ENCODE assay signal across 7 cellular contexts in the genomic region with DNA sequence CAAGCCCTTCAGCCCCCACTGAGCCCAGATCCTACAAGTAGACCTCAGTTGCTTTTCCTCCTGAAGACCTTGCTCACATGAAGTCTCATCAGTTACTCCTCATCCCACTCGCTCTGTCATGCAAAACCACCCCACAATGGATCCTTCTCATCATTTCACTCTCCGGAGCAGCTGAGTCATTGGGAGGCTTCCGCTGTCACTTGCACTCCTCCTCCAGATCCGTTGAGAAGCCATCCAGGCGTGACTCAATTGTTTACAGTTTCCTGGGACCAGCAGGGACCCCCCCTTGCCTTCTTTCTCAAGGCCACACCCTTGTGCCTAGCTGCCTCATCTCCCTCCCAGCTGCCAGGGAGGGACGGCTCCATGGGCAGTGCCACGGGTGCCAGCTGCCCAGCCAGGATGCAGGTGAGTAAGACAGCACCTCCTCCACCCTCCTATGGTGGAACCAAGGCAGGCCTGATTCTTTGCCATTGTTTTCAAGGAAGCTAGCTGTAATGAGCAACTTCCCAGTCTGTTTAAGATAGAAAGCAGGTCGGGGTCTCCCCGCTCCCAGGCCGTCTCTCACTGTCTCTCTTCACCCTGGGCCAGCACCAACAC. TPM values are rescaled to one million over a fixed set of nuclear protein-coding genes. Genes with fewer than 3 reads are reported as not detected.
DNase-seq lines count a peak whose midpoint lies in the region; ATAC-seq lines count a peak whose summit lies in the region.

No MANE protein-coding gene starts in this region.

- H3K18ac ChIP-seq in mesenchymal stem cell (ENCODE audit: low read depth in 1 of 2, low read length in 2 of 2), result peak overlapping the region; percentile 18 to 48

- no peak overlapping the region for H3K9ac ChIP-seq in mesenchymal stem cell (ENCODE audit: low read length)

- peak overlapping the region; percentile 29 to 87 for H2BK12ac ChIP-seq in mesenchymal stem cell (ENCODE audit: low read length in 2 of 2)

- H3K9me3 ChIP-seq in mesenchymal stem cell (ENCODE audit: control insufficient read depth, low read length), result no peaks in the 10 kb centered on the region
- H3K9me3 ChIP-seq in CD4-positive, alpha-beta memory T cell (ENCODE audit: control insufficient read depth in 1 of 2, low read length in 2 of 2), result no peaks in the 10 kb centered on the region

- H3K4me3 Mint-ChIP-seq in CD4-positive, alpha-beta memory T cell, result no peak overlapping the region

- 40% methylated on average over 10 of the region's 10 CpGs for whole genome bisulfite sequencing in mesenchymal stem cell

- peak overlapping the region; percentile 13 for H2BK120ac ChIP-seq in mesenchymal stem cell (ENCODE audit: low read depth, low read length)

- H2AFZ ChIP-seq in mesenchymal stem cell (ENCODE audit: low read depth, low read length), result no peak overlapping the region

- peaks cover 16 to 37% (median 26%) of the 10 kb centered on the region in 4 donors for H3K4me1 Mint-ChIP-seq in CD4-positive, alpha-beta memory T cell

- H3K9me3 Mint-ChIP-seq in CD4-positive, alpha-beta memory T cell, result no peaks in the 10 kb centered on the region

- peak overlapping the region; percentile 27 to 60 for H3K4ac ChIP-seq in mesenchymal stem cell (ENCODE audit: low read depth in 1 of 2, low read length in 2 of 2)

- intact Hi-C loops in CD4-positive, alpha-beta memory T cell (cut with micrococcal nuclease), result loop anchor here (10.0 kb wide), 1 partner anchor 146 kb away; a partner anchor contains a TSS

- peaks cover 19% of the 10 kb centered on the region for H3K4me1 ChIP-seq in mesenchymal stem cell (ENCODE audit: control insufficient read depth, insufficient read depth, low read depth, low read length)
- H3K4me1 ChIP-seq in CD4-positive, alpha-beta memory T cell (ENCODE audit: insufficient read depth, low read length), result peaks cover 17% of the 10 kb centered on the region

- H3K27ac ChIP-seq in mesenchymal stem cell (ENCODE audit: low read length, poor library complexity, severe bottlenecking), result no peak overlapping the region
- no peak overlapping the region for H3K27ac ChIP-seq in CD4-positive, alpha-beta memory T cell (ENCODE audit: low read depth, low read length)

- no peak overlapping the region for H3K23ac ChIP-seq in mesenchymal stem cell (ENCODE audit: low read length in 2 of 2)

- peak overlapping the region; percentile 71 for H4K91ac ChIP-seq in mesenchymal stem cell (ENCODE audit: low read length)

- no peaks in the 10 kb centered on the region for H3K79me1 ChIP-seq in mesenchymal stem cell (replicated peaks; ENCODE audit: low read length, poor library complexity, severe bottlenecking)

- H2BK5ac ChIP-seq in mesenchymal stem cell (ENCODE audit: low read depth, low read length, poor library complexity, severe bottlenecking), result no peak overlapping the region

- peak overlapping the region; percentile 79 for H4K8ac ChIP-seq in mesenchymal stem cell (ENCODE audit: low read length)

- no peaks in the 10 kb centered on the region for H3K36me3 ChIP-seq in mesenchymal stem cell (ENCODE audit: control insufficient read depth in 1 of 2, insufficient read depth in 2 of 2, low read depth in 1 of 2, low read length in 2 of 2)
- no peaks in the 10 kb centered on the region for H3K36me3 ChIP-seq in CD4-positive, alpha-beta memory T cell (ENCODE audit: insufficient read depth, low read length)

- H2AK5ac ChIP-seq in mesenchymal stem cell (ENCODE audit: low read length, severe bottlenecking), result peak overlapping the region; percentile 21

- H3K27me3 Mint-ChIP-seq in CD4-positive, alpha-beta memory T cell, result peaks cover 0 to 3% of the 10 kb centered on the region in 2 donors

- peak; percentile 97 for DNase-seq in NCI-H510A treated with DMSO at 0.1 percent for 48 hours (lab: John Stamatoyannopoulos, UW)
- peak; percentile 43 for DNase-seq in activated naive CD4-positive, alpha-beta T cell treated with anti-CD3 and anti-CD28 coated beads, Interleukin-2, amount 50 U/mL, for 16 hours
- peak; percentile 93 for DNase-seq in mesenchymal stem cell
- no peak for DNase-seq in RPMI8226
- DNase-seq in CD4-positive, alpha-beta memory T cell, result no peak
- no peak for DNase-seq in ureter (ENCODE audit: low spot score)

- peaks cover 0 to 11% of the 10 kb centered on the region in 2 experiments for H3K27me3 ChIP-seq in mesenchymal stem cell (ENCODE audit: control insufficient read depth in 1 of 2, insufficient read depth in 1 of 2, low read length in 2 of 2)
- no peaks in the 10 kb centered on the region for H3K27me3 ChIP-seq in CD4-positive, alpha-beta memory T cell (ENCODE audit: insufficient read depth, low read length)

- H3K14ac ChIP-seq in mesenchymal stem cell (ENCODE audit: low read length in 2 of 2), result no peak overlapping the region

- ATAC-seq in GM19463 (IDR thresholded peaks at IDR 0.05; ENCODE audit: unreplicated experiment), result peak; percentile 66

- POLR2A ChIA-PET in CD4-positive, alpha-beta memory T cell (lab: Charles Lee; ENCODE audit: partially characterized antibody), result interaction anchor here (1.2 kb wide), 1 partner anchor 15 kb away, joined by 3 read pairs; no protein-coding TSS in a partner anchor

- CTCF ChIA-PET in CD4-positive, alpha-beta memory T cell (lab: Charles Lee; ENCODE audit: partially characterized antibody), result interaction anchor here (1.7 to 13.7 kb wide), 3 partner anchors 15 to 78 kb away, joined by 5 to 256 read pairs (median 7); no protein-coding TSS in a partner anchor

- H3K27ac Mint-ChIP-seq in CD4-positive, alpha-beta memory T cell, result peak overlapping the region in 3 of 7 donors; percentile 14 to 88 (median 19)

- H3K4me2 ChIP-seq in mesenchymal stem cell (ENCODE audit: low read length, poor library complexity, severe bottlenecking), result no peak overlapping the region

- no peak overlapping the region for H2BK15ac ChIP-seq in mesenchymal stem cell (ENCODE audit: low read depth, poor library complexity, severe bottlenecking)

- H3K4me3 ChIP-seq in mesenchymal stem cell (ENCODE audit: insufficient read depth in 1 of 2, low read depth in 1 of 2, low read length in 2 of 2), result no peak overlapping the region
- no peak overlapping the region for H3K4me3 ChIP-seq in CD4-positive, alpha-beta memory T cell (ENCODE audit: low read length in 2 of 2)

- H3K36me3 Mint-ChIP-seq in CD4-positive, alpha-beta memory T cell, result peaks cover 8 to 11% of the 10 kb centered on the region in 2 donors

RNA-seq across cellular contexts. Expression of a gene that starts 16.3 kb away (rescaled TPM):
- not detected for polyA plus RNA-seq in mesenchymal stem cell (2013, experiment 1 of 2)
- 0.01 TPM for polyA plus RNA-seq in mesenchymal stem cell (2013, experiment 2 of 2)
- total RNA-seq in CD4-positive, alpha-beta memory T cell, result 1 to 10 TPM; 8.1 to 8.3 TPM
- polyA plus RNA-seq in CD4-positive, alpha-beta memory T cell, result 1 to 10 TPM in 1 of 2 donors, not detected in 1; 2.4 TPM
- total RNA-seq in ureter, result 0.39 TPM

RNA-seq across cellular contexts. Expression of a gene that starts 44.0 kb away (rescaled TPM):
- polyA plus RNA-seq in mesenchymal stem cell (2013, experiment 1 of 2), result 311 TPM
- 325 TPM for polyA plus RNA-seq in mesenchymal stem cell (2013, experiment 2 of 2)
- 10 to 100 TPM; 24.1 to 24.3 TPM for total RNA-seq in CD4-positive, alpha-beta memory T cell
- polyA plus RNA-seq in CD4-positive, alpha-beta memory T cell, result 10 to 100 TPM; 32.5 to 40.8 TPM
- total RNA-seq in ureter, result 227 TPM

Comparison
In these comparisons a context has a peak if more than half of its experiments do, and no peak if none do; other contexts are left out.
1. DNase-seq: peak in NCI-H510A treated with DMSO at 0.1 percent for 48 hours (single experiment), activated naive CD4-positive, alpha-beta T cell treated with anti-CD3 and anti-CD28 coated beads, Interleukin-2, amount 50 U/mL, for 16 hours (single experiment) and mesenchymal stem cell (single experiment); none in RPMI8226 (single experiment), CD4-positive, alpha-beta memory T cell (0 of 5) and ureter (single experiment).